Comparison of ENCODE assay signal across 8 cellular contexts in the genomic region with DNA sequence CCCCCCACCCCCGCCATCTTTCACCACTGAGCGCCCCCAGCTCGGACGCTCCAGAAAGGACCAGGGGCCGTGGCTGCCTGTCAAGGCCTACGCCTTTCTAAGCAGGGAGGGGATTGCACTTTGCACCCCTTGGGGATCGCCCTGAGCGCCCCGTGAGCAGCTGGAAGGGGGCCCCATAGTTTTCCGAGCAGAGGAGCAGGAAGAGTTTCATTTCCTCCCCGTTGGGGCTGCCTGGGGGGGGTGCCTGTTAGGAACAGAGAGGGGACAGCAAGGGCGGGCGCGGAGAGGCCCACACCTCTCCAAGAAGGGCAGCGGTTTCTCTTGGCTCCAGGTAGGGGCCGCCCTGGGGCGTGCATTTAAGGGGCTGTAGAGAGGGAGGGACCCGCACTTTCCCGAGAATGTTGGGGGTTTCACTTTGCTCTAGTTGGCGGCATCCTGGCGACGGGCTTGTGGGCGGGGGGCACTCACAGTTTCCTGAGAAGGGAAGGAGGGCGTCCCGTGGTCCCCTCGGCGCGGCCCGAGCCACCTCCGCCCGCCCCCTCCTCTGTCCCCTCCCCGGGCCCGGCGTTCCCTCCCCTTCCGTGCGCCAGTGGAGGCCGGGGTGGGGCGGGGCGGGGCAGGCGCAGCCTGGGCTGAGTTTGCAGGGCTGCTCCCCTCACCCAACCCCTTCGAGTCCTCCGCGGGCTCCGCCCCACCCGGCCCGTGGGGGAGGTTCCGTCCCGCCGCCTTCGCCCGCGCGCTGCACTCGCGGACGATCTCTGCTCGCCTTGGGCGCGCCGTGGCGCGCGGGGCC.
DNase-seq lines count a peak whose midpoint lies in the region; ATAC-seq and TF ChIP-seq lines count a peak whose summit lies in the region.

No MANE protein-coding gene starts in this region.

- no peak for TF ChIP-seq CTCF in cardiac fibroblast (IDR thresholded peaks at IDR 0.05; ENCODE audit: low read depth, low read length)

- ATAC-seq in GM18861 (IDR thresholded peaks at IDR 0.05; ENCODE audit: unreplicated experiment) (peak; percentile 83), HG03060 (IDR thresholded peaks at IDR 0.05; ENCODE audit: low read depth, unreplicated experiment) (peak; percentile 54), T-cell (replicated peaks in 1 of 4) (peak; percentile 95 to 97 (median 96)), left colon (peak; percentile 95)

- peaks cover 38% of the 10 kb centered on the region for H3K36me3 Mint-ChIP-seq in T-cell

- intact Hi-C loops in left colon (cut with DNase I, micrococcal nuclease): no loop called here

- peak overlapping the region; percentile 71 to 83 for H3K27ac Mint-ChIP-seq in T-cell

- no peaks in the 10 kb centered on the region for H3K9me3 Mint-ChIP-seq in T-cell

- POLR2A ChIA-PET in T-cell (lab: Charles Lee): no interaction called here

- peaks cover 43 to 61% (median 58%) of the 10 kb centered on the region in 3 donors for H3K4me1 Mint-ChIP-seq in T-cell

- no peaks in the 10 kb centered on the region for H3K27me3 Mint-ChIP-seq in T-cell

- peak overlapping the region; percentile 84 to 90 for H3K4me3 ChIP-seq in cardiac fibroblast (replicated peaks in 1 of 2; ENCODE audit: low read depth in 2 of 2, low read length in 2 of 2)

- DNase-seq in T-cell (peak; percentile 71 to 87 (median 80)), cardiac fibroblast (ENCODE audit: low read depth in 2 of 2) (peak; percentile 77 to 90), left colon (peak; percentile 90 to 92), NCI-H1436 (lab: John Stamatoyannopoulos, UW) (no peak), DMS 273 (lab: John Stamatoyannopoulos, UW; ENCODE audit: unreplicated experiment) (no peak)
- peak; percentile 80 for DNase-seq in stimulated activated CD4-positive, alpha-beta T cell treated with anti-CD3 and anti-CD28 coated beads, Interleukin-2, amount 100 ng/mL, for 48 hours

- CTCF ChIA-PET in T-cell (lab: Charles Lee): no interaction called here

- peak overlapping the region; percentile 90 to 97 (median 93) for H3K4me3 Mint-ChIP-seq in T-cell

Comparison
In these comparisons a context has a peak if more than half of its experiments do, and no peak if none do; other contexts are left out.
1. DNase-seq: peak in T-cell (34 of 34), cardiac fibroblast (2 of 2), left colon (2 of 2) and stimulated activated CD4-positive, alpha-beta T cell treated with anti-CD3 and anti-CD28 coated beads, Interleukin-2, amount 100 ng/mL, for 48 hours (2 of 2); none in NCI-H1436 (single experiment) and DMS 273 (single experiment).
2. Peak in every context shown above with its lines, with median percentiles within 50 percentile points of each other: ATAC-seq.